Comparison of ENCODE assay signal across 1 cellular context in genomic region chr1:160346471-160346870, GRCh38.
TF ChIP-seq lines count a peak whose summit lies in the region.
"Not testable (repeated sequence)": the region's sequence is repeated elsewhere in the genome, so short reads cannot be mapped to it uniquely, and the experiment has no call there.

No MANE protein-coding gene starts in this region.

TF ChIP-seq in HepG2, 621 proteins besides CTCF, POLR2A, EP300 and RAD21:
- not testable (repeated sequence) for TF ChIP-seq ZBTB40 (IDR thresholded peaks at IDR 0.05)
- peak; percentile 53; the same call in 1 of the 2 replicates for TF ChIP-seq ZBTB40 (CRISPR knock-in tag; IDR thresholded peaks at IDR 0.05)
